13 cellular contexts compared by ENCODE assay signal in genomic region chr1:230877139-230877923, GRCh38. TPM values are rescaled to one million over a fixed set of nuclear protein-coding genes. Genes with fewer than 3 reads are reported as not detected.
DNase-seq lines count a peak whose midpoint lies in the region; ATAC-seq and TF ChIP-seq lines count a peak whose summit lies in the region.
"Had no signal": no experiment of that assay in that cellular context is flagged by ENCODE, and none has a peak within 500 bp of the region (broad histone marks: within the 10 kb centered on the region; RNA-seq: fewer than 3 reads in every experiment).

No MANE protein-coding gene starts in this region.

- no peak for ATAC-seq in GM19035 (IDR thresholded peaks at IDR 0.05; ENCODE audit: unreplicated experiment)
- ATAC-seq: naive thymus-derived CD8-positive, alpha-beta T cell had no signal

- no peak overlapping the region for H3K4me3 ChIP-seq in AG09309 (ENCODE audit: control insufficient read depth, low read depth, low read length)
- no peak overlapping the region for H3K4me3 ChIP-seq in astrocyte of the spinal cord (ENCODE audit: low read depth, low read length)
- no peak overlapping the region for H3K4me3 ChIP-seq in esophagus muscularis mucosa

- H3K27me3 ChIP-seq in esophagus muscularis mucosa: peaks cover 0 to 4% (median 0%) of the 10 kb centered on the region in 4 donors

- peak; percentile 88 for DNase-seq in AG09309 (ENCODE audit: low read depth)
- DNase-seq in HCEC 1CT: peak; percentile 53
- peak; percentile 78 for DNase-seq in astrocyte of the spinal cord (ENCODE audit: low read depth, low spot score)
- DNase-seq in islet precursor cell: peak; percentile 77
- DNase-seq in esophagus muscularis mucosa (ENCODE audit: extremely low spot score): no peak
- DNase-seq in activated naive CD4-positive, alpha-beta T cell treated with Interleukin-2 at 50 U/mL for 16 hours: no peak
- DNase-seq in GOT3 (lab: John Stamatoyannopoulos, UW): no peak
- DNase-seq: activated CD4-positive, alpha-beta memory T cell treated with anti-CD3 and anti-CD28 coated beads, Interleukin-2, amount 10 ng/mL, durations not matched to agents 7 days and 5 days; DMS153; naive thymus-derived CD8-positive, alpha-beta T cell; NCI-H1048; SW 1271 had no signal

- peaks cover 3 to 45% (median 24%) of the 10 kb centered on the region in 4 donors for H3K4me1 ChIP-seq in esophagus muscularis mucosa

- H3K36me3 ChIP-seq in esophagus muscularis mucosa: no peaks in the 10 kb centered on the region

- in situ Hi-C loops in astrocyte of the spinal cord (cut with HindIII; ENCODE audit: low sequenced_read_pairs): no loop called here

- H3K27ac ChIP-seq in esophagus muscularis mucosa (replicated peaks in 1 of 4): peak overlapping the region in 1 of 4 donors; percentile 68

- 94% methylated on average over 14 of the region's 14 CpGs for WGBS in esophagus muscularis mucosa

- TF ChIP-seq EP300 in esophagus muscularis mucosa (IDR thresholded peaks at IDR 0.05): no peak

- intact Hi-C loops in esophagus muscularis mucosa (cut with DNase I): no loop called here

- no peaks in the 10 kb centered on the region for H3K9me3 ChIP-seq in esophagus muscularis mucosa

- no peak for TF ChIP-seq POLR2A in esophagus muscularis mucosa (IDR thresholded peaks at IDR 0.05; ENCODE audit: low read depth)

- TF ChIP-seq CTCF in AG09309 (IDR thresholded peaks at IDR 0.05; ENCODE audit: control insufficient read depth, insufficient read depth, low read depth, low read length, missing control alignments): no peak
- TF ChIP-seq CTCF in astrocyte of the spinal cord (IDR thresholded peaks at IDR 0.05; ENCODE audit: low read depth, low read length): no peak
- TF ChIP-seq CTCF in esophagus muscularis mucosa (IDR thresholded peaks at IDR 0.05): no peak

RNA-seq across cellular contexts. Expression of gene C1orf198, which starts 9.0 kb away (rescaled TPM):
- total RNA-seq in esophagus muscularis mucosa: 100 to 1,000 TPM in 3 of 4 donors, 10 to 100 TPM in 1; 95.6 to 214 (median 140) TPM

Comparison
In these comparisons a context has a peak if more than half of its experiments do, and no peak if none do; other contexts are left out.
1. DNase-seq: peak in AG09309 (single experiment), HCEC 1CT (single experiment), astrocyte of the spinal cord (single experiment) and islet precursor cell (single experiment); none in esophagus muscularis mucosa (single experiment), activated naive CD4-positive, alpha-beta T cell treated with Interleukin-2 at 50 U/mL for 16 hours (single experiment) and GOT3 (single experiment).